ENCODE assay signal across 1 cellular context in the genomic region with DNA sequence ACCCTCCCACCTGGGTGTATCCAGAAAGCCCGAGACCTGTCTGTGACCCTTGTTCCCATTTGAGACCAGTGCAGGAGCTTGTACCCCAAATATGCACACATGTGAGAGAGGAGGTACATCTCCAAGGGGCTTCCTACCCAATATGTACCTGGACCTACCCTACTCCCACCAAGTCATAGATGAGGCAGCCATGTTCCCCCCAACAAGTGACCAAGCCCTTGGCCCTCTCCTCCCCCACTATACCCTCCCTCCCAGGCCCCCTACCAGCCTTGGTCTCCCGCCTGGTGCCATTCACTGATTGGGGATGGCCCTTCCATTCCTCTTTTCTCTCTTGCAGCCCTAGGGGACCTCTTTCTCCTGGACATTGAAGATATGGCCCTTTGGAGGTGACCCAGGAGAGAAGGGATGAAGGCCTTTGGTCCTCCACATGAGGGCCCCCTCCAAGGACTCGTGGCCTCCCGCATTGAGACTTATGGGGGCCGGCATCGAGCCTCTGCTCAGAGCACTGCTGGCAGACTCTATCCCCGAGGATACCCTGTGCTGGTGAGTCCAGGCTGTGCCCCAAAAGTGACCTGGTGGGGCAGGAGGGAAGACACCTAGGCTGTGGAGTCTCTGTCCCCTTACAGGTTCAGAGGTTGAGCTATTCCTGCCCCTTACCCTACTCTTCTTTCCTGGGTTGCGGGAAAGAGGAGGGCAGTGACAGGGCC.
TF ChIP-seq lines count a peak whose summit lies in the region.

No MANE protein-coding gene starts in this region.

TF ChIP-seq in H1, 55 proteins besides CTCF, POLR2A, EP300 and RAD21:
- no peak for TF ChIP-seq SAP30 (IDR thresholded peaks at IDR 0.05; ENCODE audit: insufficient read depth, insufficient replicate concordance, low read length)
- no peak for TF ChIP-seq TEAD4 (IDR thresholded peaks at IDR 0.05; ENCODE audit: low read depth, low read length)
- no peak for TF ChIP-seq TCF12 (IDR thresholded peaks at IDR 0.05; ENCODE audit: low read depth, low read length)
- TF ChIP-seq JUN (IDR thresholded peaks at IDR 0.05; ENCODE audit: low read depth, low read length): no peak
- TF ChIP-seq YY1 (IDR thresholded peaks at IDR 0.05; ENCODE audit: low read depth, low read length): no peak
- no peak for TF ChIP-seq CBX8 (IDR thresholded peaks at IDR 0.05; ENCODE audit: borderline replicate concordance, low read depth, low read length)
- no peak for TF ChIP-seq ATF2 (IDR thresholded peaks at IDR 0.05; ENCODE audit: low read length)
